In genomic region chr7:134513169-134513752, GRCh38 we compare ENCODE assay signal across 8 cellular contexts. TPM values are rescaled to one million over a fixed set of nuclear protein-coding genes. Genes with fewer than 3 reads are reported as not detected.
A peak's percentile ranks its signal among the peaks of the same experiment; 100 is the strongest.
DNase-seq lines count a peak whose midpoint lies in the region; ATAC-seq and TF ChIP-seq lines count a peak whose summit lies in the region.

No MANE protein-coding gene starts in this region.

- 0 out of 2 replicates have a peak, but pooled peaks cover 2% of the 10 kb centered on the region for H3K9me3 ChIP-seq in PC-9 (ENCODE audit: insufficient read depth, low read depth)
- H3K9me3 ChIP-seq in hepatocyte (ENCODE audit: low read depth) = no peaks in the 10 kb centered on the region

- in situ Hi-C loops in astrocyte of the cerebellum (cut with HindIII; ENCODE audit: low sequenced_read_pairs) = no loop called here

- H3K4me2 ChIP-seq in PC-9 = peak overlapping the region; percentile 77
- H3K4me2 ChIP-seq in hepatocyte = no peak overlapping the region

- H3K79me2 ChIP-seq in PC-9 (ENCODE audit: low read depth) = peaks cover 12% of the 10 kb centered on the region; the same call in 1 of the 2 replicates
- H3K79me2 ChIP-seq in hepatocyte = no peaks in the 10 kb centered on the region

- H3K27me3 ChIP-seq in PC-9 (ENCODE audit: insufficient read depth, low read depth) (no peaks in the 10 kb centered on the region), hepatocyte (no peaks in the 10 kb centered on the region)

- H3K4me1 ChIP-seq in PC-9 (replicated peaks; ENCODE audit: insufficient read depth) (peaks cover 83% of the 10 kb centered on the region), hepatocyte (ENCODE audit: insufficient read depth) (no peaks in the 10 kb centered on the region)

- H4K20me1 ChIP-seq in PC-9 (ENCODE audit: insufficient read depth) (no peaks in the 10 kb centered on the region), hepatocyte (ENCODE audit: insufficient read depth, poor library complexity, severe bottlenecking) (no peaks in the 10 kb centered on the region)

- H3F3A ChIP-seq in PC-9 (ENCODE audit: insufficient read depth, low read depth) = peaks cover 53% of the 10 kb centered on the region

- TF ChIP-seq CTCF in PC-9 (conservative IDR thresholded peaks at IDR 0.05) (peak; percentile 95), astrocyte of the cerebellum (IDR thresholded peaks at IDR 0.05; ENCODE audit: low read depth, low read length, missing control alignments) (peak; percentile 71), hepatocyte (IDR thresholded peaks at IDR 0.05; ENCODE audit: poor library complexity) (peak; percentile 74)

- H3K4me3 ChIP-seq in PC-9 (peak overlapping the region; percentile 45; the same call in 1 of the 2 replicates), astrocyte of the cerebellum (ENCODE audit: low read depth, low read length) (no peak overlapping the region), hepatocyte (no peak overlapping the region)

- H3K9me2 ChIP-seq in PC-9 (ENCODE audit: insufficient read depth) (no peaks in the 10 kb centered on the region), hepatocyte (replicated peaks; ENCODE audit: insufficient read depth) (no peaks in the 10 kb centered on the region)

- DNase-seq in NCI-H510A treated with DMSO at 0.1 percent for 48 hours (lab: John Stamatoyannopoulos, UW) = peak; percentile 0
- DNase-seq in NCI-H510A (lab: John Stamatoyannopoulos, UW) = no peak
- DNase-seq in PC-9 = peak; percentile 69 to 80
- peak; percentile 23 for DNase-seq in astrocyte of the cerebellum (ENCODE audit: low read depth)
- peak; percentile 74 for DNase-seq in hepatocyte (ENCODE audit: low spot score)
- DNase-seq in stimulated activated CD4-positive, alpha-beta T cell treated with anti-CD3 and anti-CD28 coated beads, Interleukin-1b, Interleukin-23, amount 100 ng/mL, for 48 hours = peak; percentile 34

- WGBS in hepatocyte (ENCODE audit: low lambda C conversion rate, missing lambda C conversion rate) = 46% methylated on average over 9 of the region's 9 CpGs

- H3K27ac ChIP-seq in PC-9 (peak overlapping the region; percentile 97), hepatocyte (no peak overlapping the region)

- H3K36me3 ChIP-seq in PC-9 (ENCODE audit: low read depth) = no peaks in the 10 kb centered on the region
- H3K36me3 ChIP-seq in hepatocyte (replicated peaks; ENCODE audit: insufficient read depth, low read depth) = no peaks in the 10 kb centered on the region

- POLR2A ChIA-PET in PC-9 (lab: Charles Lee; ENCODE audit: unreplicated experiment) = no interaction called here

- CTCF ChIA-PET in PC-9 (lab: Charles Lee) = interaction anchor here (0.6 to 3.8 kb wide), 7 partner anchors 55 to 1812 kb away, joined by 3 to 33 read pairs (median 5); no protein-coding TSS in a partner anchor

- intact Hi-C loops in PC-9 (cut with micrococcal nuclease; ENCODE audit: unreplicated experiment) = loop anchor here (1.0 to 10.0 kb wide), 7 partner anchors 81 to 662 kb away; partner anchors contain the start of gene CYREN

- BruUV-seq in PC-9 (replicated peaks; lab: Mats Ljungman, UMichigan) = no TSS peak

- H2AFZ ChIP-seq in PC-9 (no peak overlapping the region), hepatocyte (no peak overlapping the region)

- ATAC-seq in HG03045 (IDR thresholded peaks at IDR 0.05; ENCODE audit: unreplicated experiment) = peak; percentile 49
- no peak for ATAC-seq in HG03354 (IDR thresholded peaks at IDR 0.05; ENCODE audit: poor library complexity, severe bottlenecking, unreplicated experiment)

RNA-seq across cellular contexts. Expression of gene AKR1B10, which starts 14.1 kb away (rescaled TPM):
- total RNA-seq in PC-9 (2021) (479 and 546 TPM in 2 replicates), hepatocyte (60.3 and 84.8 TPM in 2 replicates)
- 94.4 and 95.0 TPM in 2 replicates for polyA plus RNA-seq in hepatocyte

RNA-seq across cellular contexts. Expression of gene AKR1B15, which starts 35.6 kb away (rescaled TPM):
- 3.2 and 3.4 TPM in 2 replicates for total RNA-seq in PC-9 (2021)
- total RNA-seq in hepatocyte = 4.8 and 6.3 TPM in 2 replicates
- 13.7 and 14.1 TPM in 2 replicates for polyA plus RNA-seq in hepatocyte

RNA-seq across cellular contexts. Expression of gene AKR1B1, which starts 54.4 kb away (rescaled TPM):
- total RNA-seq in PC-9 (2021) (1,009 and 1,328 TPM in 2 replicates), hepatocyte (129 and 146 TPM in 2 replicates)
- polyA plus RNA-seq in hepatocyte = 342 and 373 TPM in 2 replicates
